In the genomic region with DNA sequence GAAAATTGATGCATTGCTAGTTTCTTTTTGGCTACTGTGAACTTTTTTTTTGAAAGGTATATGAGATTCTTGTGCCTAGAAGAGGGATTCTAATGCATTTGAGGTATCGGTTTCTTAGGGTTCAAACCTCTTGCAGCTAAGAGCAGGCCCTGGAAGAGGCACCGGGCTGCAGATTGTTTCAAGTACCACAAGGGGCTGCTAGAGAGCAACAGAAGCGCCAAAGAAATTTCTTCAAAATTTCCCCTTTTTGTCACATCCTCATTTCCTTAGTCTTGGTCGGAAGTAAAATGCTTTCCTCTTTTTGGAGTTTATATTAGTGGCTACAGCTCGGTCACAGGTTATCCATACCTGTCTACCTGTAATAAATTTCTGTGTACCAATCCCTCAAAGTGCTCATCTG, we compare ENCODE assay signal across 8 cellular contexts.
DNase-seq lines count a peak whose midpoint lies in the region; ATAC-seq and TF ChIP-seq lines count a peak whose summit lies in the region.

No MANE protein-coding gene starts in this region.

- TF ChIP-seq CTCF in AG04450 (IDR thresholded peaks at IDR 0.05; ENCODE audit: low read depth, low read length) (peak; percentile 97), GM12865 (IDR thresholded peaks at IDR 0.05; ENCODE audit: insufficient read depth, low read depth, low read length, missing control alignments) (peak; percentile 93), KMS-11 (conservative IDR thresholded peaks at IDR 0.05; ENCODE audit: low read depth, low read length) (peak; percentile 90), VCaP (conservative IDR thresholded peaks at IDR 0.05) (peak; percentile 76), thyroid gland (IDR thresholded peaks at IDR 0.05) (peak in 5 of 6 experiments; percentile 34 to 66 (median 38))

- H3K27me3 ChIP-seq in AG04450 (ENCODE audit: control insufficient read depth, insufficient read depth, low read length) (peaks cover 7% of the 10 kb centered on the region), KMS-11 (ENCODE audit: insufficient read depth, low read depth) (no peaks in the 10 kb centered on the region), thyroid gland (no peaks in the 10 kb centered on the region)

- POLR2A ChIA-PET in AG04450 (lab: Yijun Ruan, JAX): no interaction called here

- WGBS in thyroid gland, 2 donors: 42 to 48% methylated on average over 5 of the region's 5 CpGs

- DNase-seq in AG04450 (ENCODE audit: low read depth, low spot score) (peak; percentile 11), GM12865 (ENCODE audit: low read depth) (peak; percentile 79), hepatic stellate cell (ENCODE audit: low spot score) (peak; percentile 42), thyroid gland (no peak)
- no peak for DNase-seq in activated effector memory CD4-positive, alpha-beta T cell treated with Interleukin-2 at 50 U/mL for 16 hours

- no peak overlapping the region for H3K9ac ChIP-seq in KMS-11

- H3K9me3 ChIP-seq in AG04450 (ENCODE audit: control insufficient read depth, insufficient read depth, low read length) (no peaks in the 10 kb centered on the region), thyroid gland (no peaks in the 10 kb centered on the region)

- no peak for TF ChIP-seq POLR2A in thyroid gland (IDR thresholded peaks at IDR 0.05)

- H2AFZ ChIP-seq in KMS-11 (ENCODE audit: low read depth): no peak overlapping the region

- H3K36me3 ChIP-seq in KMS-11 (ENCODE audit: insufficient read depth) (no peaks in the 10 kb centered on the region; the same call in 1 of the 2 replicates), thyroid gland (no peaks in the 10 kb centered on the region)

- CTCF ChIA-PET in AG04450 (lab: Charles Lee): interaction anchor here (0.6 to 8.4 kb wide), 17 partner anchors 9 to 1303 kb away, joined by 3 to 125 read pairs (median 4); no protein-coding TSS in a partner anchor

- H3K4me1 ChIP-seq in KMS-11 (ENCODE audit: low read depth, poor library complexity, severe bottlenecking) (peaks cover 26% of the 10 kb centered on the region), thyroid gland (no peaks in the 10 kb centered on the region)

- no peak for ATAC-seq in HG02840 (IDR thresholded peaks at IDR 0.05; ENCODE audit: low FRiP score, unreplicated experiment)

- no peaks in the 10 kb centered on the region for H3K79me2 ChIP-seq in KMS-11 (ENCODE audit: insufficient read depth, low read depth)

- no peaks in the 10 kb centered on the region for H4K20me1 ChIP-seq in KMS-11 (ENCODE audit: insufficient read depth)

- intact Hi-C loops in thyroid gland (cut with DNase I): no loop called here

- H3K4me2 ChIP-seq in KMS-11: no peak overlapping the region

- H3K4me3 ChIP-seq in AG04450 (ENCODE audit: low read depth, low read length): no peak overlapping the region
- no peak overlapping the region for H3K4me3 ChIP-seq in GM12865 (ENCODE audit: low read depth, low read length)
- no peak overlapping the region for H3K4me3 ChIP-seq in KMS-11 (IDR thresholded peaks at IDR 0.05; ENCODE audit: insufficient read depth, low read depth, low read length)
- no peak overlapping the region for H3K4me3 ChIP-seq in thyroid gland (replicated peaks in 1 of 3)

- no peak overlapping the region for H3K27ac ChIP-seq in AG04450 (ENCODE audit: low read depth, low read length)
- H3K27ac ChIP-seq in KMS-11: no peak overlapping the region
- no peak overlapping the region for H3K27ac ChIP-seq in VCaP
- H3K27ac ChIP-seq in thyroid gland: no peak overlapping the region

Comparison
In these comparisons a context has a peak if more than half of its experiments do, and no peak if none do; other contexts are left out.
1. DNase-seq: peak in AG04450 (single experiment), GM12865 (single experiment) and hepatic stellate cell (single experiment); none in thyroid gland (0 of 2) and activated effector memory CD4-positive, alpha-beta T cell treated with Interleukin-2 at 50 U/mL for 16 hours (single experiment).
2. CTCF ChIP-seq: peak in every context shown above with its lines; median percentile 97 in AG04450; 93 in GM12865; 90 in KMS-11; 76 in VCaP; 38 in thyroid gland.